ENCODE assay signal across 19 cellular contexts in the genomic region with DNA sequence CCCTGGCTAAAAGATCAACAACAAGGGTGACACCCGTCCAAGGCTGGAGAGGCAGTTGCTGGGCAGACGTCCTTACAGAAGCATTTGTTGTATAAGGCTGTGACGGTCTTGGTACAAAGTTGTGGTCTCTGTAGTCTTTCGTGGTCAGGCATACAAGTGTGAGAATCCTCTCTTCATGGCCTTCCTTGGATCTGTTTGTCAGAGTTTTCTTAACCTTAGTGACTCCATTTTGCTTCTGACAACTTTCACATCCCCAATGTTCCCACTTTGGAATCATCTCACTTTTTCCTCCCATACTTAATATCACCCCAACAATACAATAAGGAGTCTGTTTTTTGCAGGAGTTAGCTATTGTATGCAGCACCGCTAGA.
DNase-seq lines count a peak whose midpoint lies in the region; ATAC-seq and TF ChIP-seq lines count a peak whose summit lies in the region.
"Had no signal": no experiment of that assay in that cellular context is flagged by ENCODE, and none has a peak within 500 bp of the region (broad histone marks: within the 10 kb centered on the region; RNA-seq: fewer than 3 reads in every experiment).

No MANE protein-coding gene starts in this region.

- no peaks in the 10 kb centered on the region for H3K79me2 ChIP-seq in PC-9 (ENCODE audit: low read depth)

- peaks cover 25% of the 10 kb centered on the region for H3K4me1 Mint-ChIP-seq in endothelial cell (ENCODE audit: unreplicated experiment)
- H3K4me1 Mint-ChIP-seq: central memory CD8-positive, alpha-beta T cell had no signal

- no peaks in the 10 kb centered on the region for H3K9me2 ChIP-seq in PC-9 (ENCODE audit: insufficient read depth)

- no peaks in the 10 kb centered on the region for H3K27me3 ChIP-seq in PC-9 (ENCODE audit: insufficient read depth, low read depth)
- no peaks in the 10 kb centered on the region for H3K27me3 ChIP-seq in gastrocnemius medialis
- no peaks in the 10 kb centered on the region for H3K27me3 ChIP-seq in testis

- peak overlapping the region; percentile 49 for H3K27ac Mint-ChIP-seq in endothelial cell (ENCODE audit: unreplicated experiment)
- H3K27ac Mint-ChIP-seq: immature natural killer cell, nephron progenitor cell had no signal

- peak overlapping the region; percentile 92 for H3K27ac ChIP-seq in PC-9
- H3K27ac ChIP-seq in gastrocnemius medialis = peak overlapping the region; percentile 81 to 94 (median 91)
- H3K27ac ChIP-seq in testis = no peak overlapping the region

- BruUV-seq in PC-9 (replicated peaks; lab: Mats Ljungman, UMichigan) = no TSS peak

- no peak for TF ChIP-seq CTCF in PC-9 (conservative IDR thresholded peaks at IDR 0.05)
- TF ChIP-seq CTCF in endothelial cell (IDR thresholded peaks at IDR 0.05; ENCODE audit: unreplicated experiment) = no peak
- no peak for TF ChIP-seq CTCF in gastrocnemius medialis (IDR thresholded peaks at IDR 0.05 in 4 of 5, conservative IDR thresholded peaks at IDR 0.05 in 1 of 5)
- no peak for TF ChIP-seq CTCF in testis (IDR thresholded peaks at IDR 0.05)

- H3K4me3 ChIP-seq in PC-9 (no peak overlapping the region), gastrocnemius medialis (no peak overlapping the region), testis (no peak overlapping the region)
- H3K4me3 ChIP-seq: thoracic aorta had no signal

- H3K4me3 Mint-ChIP-seq in endothelial cell (ENCODE audit: unreplicated experiment) = no peak overlapping the region
- H3K4me3 Mint-ChIP-seq: central memory CD8-positive, alpha-beta T cell; immature natural killer cell; nephron progenitor cell had no signal

- H2AFZ ChIP-seq in PC-9 = no peak overlapping the region

- ATAC-seq in gastrocnemius medialis (no peak), HG02571 (IDR thresholded peaks at IDR 0.05; ENCODE audit: unreplicated experiment) (no peak)

- in situ Hi-C loops in gastrocnemius medialis (cut with MboI; ENCODE audit: low sequenced_read_pairs in 4 of 4) = no loop called here

- no peaks in the 10 kb centered on the region for H3K9me3 Mint-ChIP-seq in endothelial cell (ENCODE audit: unreplicated experiment)
- H3K9me3 Mint-ChIP-seq: central memory CD8-positive, alpha-beta T cell had no signal

- H3K27me3 Mint-ChIP-seq in endothelial cell (ENCODE audit: unreplicated experiment) = peaks cover 4% of the 10 kb centered on the region

- H3K9me3 ChIP-seq in PC-9 (ENCODE audit: insufficient read depth, low read depth) (no peaks in the 10 kb centered on the region), gastrocnemius medialis (no peaks in the 10 kb centered on the region), testis (no peaks in the 10 kb centered on the region)
- H3K9me3 ChIP-seq: Caco-2, thoracic aorta had no signal

- peaks cover 39% of the 10 kb centered on the region for H3F3A ChIP-seq in PC-9 (ENCODE audit: insufficient read depth, low read depth)

- intact Hi-C loops in PC-9 (cut with micrococcal nuclease; ENCODE audit: unreplicated experiment) = loop anchor here (1.0 to 2.0 kb wide), 2 partner anchors 25 to 73 kb away; a partner anchor contains a TSS
- intact Hi-C loops in gastrocnemius medialis (cut with DNase I; ENCODE audit: low total_unique reads) = no loop called here
- intact Hi-C loops in testis (cut with DNase I; ENCODE audit: low total_unique reads) = no loop called here

- H3K4me2 ChIP-seq in PC-9 = peak overlapping the region; percentile 70

- H3K36me3 ChIP-seq in PC-9 (ENCODE audit: low read depth) (no peaks in the 10 kb centered on the region), gastrocnemius medialis (no peaks in the 10 kb centered on the region), testis (ENCODE audit: low read depth, missing control alignments) (no peaks in the 10 kb centered on the region)
- H3K36me3 ChIP-seq: thoracic aorta had no signal

- WGBS in testis, 2 donors = 90 to 92% methylated on average over 5 of the region's 5 CpGs

- TF ChIP-seq POLR2A in gastrocnemius medialis (IDR thresholded peaks at IDR 0.05) (no peak), testis (IDR thresholded peaks at IDR 0.05) (no peak)

- DNase-seq in CMK (ENCODE audit: low read depth) = peak; percentile 21
- no peak for DNase-seq in PC-9
- DNase-seq in endothelial cell (ENCODE audit: low spot score) = no peak
- no peak for DNase-seq in gastrocnemius medialis
- DNase-seq in NCI-H2227 (lab: John Stamatoyannopoulos, UW; ENCODE audit: unreplicated experiment) = no peak
- no peak for DNase-seq in SHP77 treated with DMSO at 0.1 percent for 48 hours (lab: John Stamatoyannopoulos, UW)
- DNase-seq in testis = no peak
- DNase-seq: activated CD4-positive, alpha-beta T cell treated with anti-CD3 and anti-CD28 coated beads, Interleukin-2, amount 50 U/mL, for 4 hours; activated gamma-delta T cell treated with Interleukin-2 at 50 U/mL for 16 hours; Caco-2; effector CD8-positive, alpha-beta T cell; immature natural killer cell; NCI-H2081 treated with DMSO at 0.1 percent for 48 hours; NCI-H526 treated with DMSO at 0.1 percent for 48 hours; nephron progenitor cell; stimulated activated CD4-positive, alpha-beta T cell treated with anti-CD3 and anti-CD28 coated beads, Interleukin-15, amount 100 ng/mL, for 24 hours had no signal

- POLR2A ChIA-PET in PC-9 (lab: Charles Lee; ENCODE audit: unreplicated experiment) = interaction anchor here (0.6 kb wide), 1 partner anchor 252 kb away, joined by 3 read pairs; no protein-coding TSS in a partner anchor

- H3K4me1 ChIP-seq in PC-9 (replicated peaks; ENCODE audit: insufficient read depth) = peaks cover 55% of the 10 kb centered on the region
- H3K4me1 ChIP-seq in gastrocnemius medialis = peaks cover 22 to 23% of the 10 kb centered on the region in 2 donors
- no peaks in the 10 kb centered on the region for H3K4me1 ChIP-seq in testis
- H3K4me1 ChIP-seq: Caco-2 had no signal

- no peaks in the 10 kb centered on the region for H3K36me3 Mint-ChIP-seq in endothelial cell (ENCODE audit: low read depth, unreplicated experiment)
- H3K36me3 Mint-ChIP-seq: immature natural killer cell had no signal

- no peaks in the 10 kb centered on the region for H4K20me1 ChIP-seq in PC-9 (ENCODE audit: insufficient read depth)

- CTCF ChIA-PET in PC-9 (lab: Charles Lee) = no interaction called here

Comparison
In these comparisons a context has a peak if more than half of its experiments do, and no peak if none do; other contexts are left out.
1. H3K27ac ChIP-seq: peak in PC-9 (single experiment) and gastrocnemius medialis (4 of 4); none in testis (0 of 2).